In the genomic region with DNA sequence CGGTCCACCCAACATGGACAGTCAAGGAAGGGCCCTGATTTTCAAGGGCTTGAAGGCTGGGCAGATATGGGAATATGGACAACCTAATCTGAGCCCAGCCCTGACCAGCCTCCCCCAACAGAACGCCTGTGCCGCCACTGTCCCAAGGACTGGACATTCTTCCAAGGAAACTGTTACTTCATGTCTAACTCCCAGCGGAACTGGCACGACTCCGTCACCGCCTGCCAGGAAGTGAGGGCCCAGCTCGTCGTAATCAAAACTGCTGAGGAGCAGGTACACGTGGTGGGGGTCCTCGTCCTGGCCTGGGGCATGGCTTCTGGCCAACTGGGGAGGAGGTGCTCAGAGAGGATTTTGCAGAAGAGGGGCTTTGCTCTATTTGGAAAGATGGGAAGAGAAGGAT, we compare ENCODE assay signal across 32 cellular contexts. TPM values are rescaled to one million over a fixed set of nuclear protein-coding genes. Genes with fewer than 3 reads are reported as not detected.
DNase-seq lines count a peak whose midpoint lies in the region; ATAC-seq, FAIRE-seq and TF ChIP-seq lines count a peak whose summit lies in the region.
"Had no signal": no experiment of that assay in that cellular context is flagged by ENCODE, and none has a peak within 500 bp of the region (broad histone marks: within the 10 kb centered on the region; RNA-seq: fewer than 3 reads in every experiment).

No MANE protein-coding gene starts in this region.

- ATAC-seq in T-helper 17 cell: no peak
- no peak for ATAC-seq in HG02798 (IDR thresholded peaks at IDR 0.05; ENCODE audit: poor library complexity, unreplicated experiment)
- ATAC-seq: GM12878 had no signal

- no peak for TF ChIP-seq POLR2A in sigmoid colon (IDR thresholded peaks at IDR 0.05)

- no peak overlapping the region for H3K9ac ChIP-seq in kidney (ENCODE audit: low read length in 2 of 2)
- H3K9ac ChIP-seq: BLaER1 had no signal

- H3K36me3 ChIP-seq in kidney (ENCODE audit: control insufficient read depth in 1 of 2, insufficient read depth in 2 of 2, low read length in 2 of 2) (no peaks in the 10 kb centered on the region), sigmoid colon (no peaks in the 10 kb centered on the region)
- H3K36me3 ChIP-seq: BE2C, BLaER1 had no signal

- H3K9me3 Mint-ChIP-seq in progenitor cell of endocrine pancreas (ENCODE audit: low read depth) (no peaks in the 10 kb centered on the region), HFFc6 (peaks cover under 1% of the 10 kb centered on the region; the same call in 1 of the 2 replicates)
- H3K9me3 Mint-ChIP-seq: CD8-positive, alpha-beta memory T cell had no signal

- no peak for TF ChIP-seq EP300 in sigmoid colon (IDR thresholded peaks at IDR 0.05)

- H3K27ac Mint-ChIP-seq in T-helper 17 cell: peak overlapping the region; percentile 37
- no peak overlapping the region for H3K27ac Mint-ChIP-seq in progenitor cell of endocrine pancreas
- H3K27ac Mint-ChIP-seq in HFFc6: no peak overlapping the region
- H3K27ac Mint-ChIP-seq: CD14-positive monocyte; CD4-positive, alpha-beta memory T cell; CD4-positive, CD25-positive, alpha-beta regulatory T cell had no signal

- H3K4me3 Mint-ChIP-seq in T-helper 17 cell (no peak overlapping the region), progenitor cell of endocrine pancreas (ENCODE audit: low read depth) (no peak overlapping the region), HFFc6 (no peak overlapping the region)
- H3K4me3 Mint-ChIP-seq: CD14-positive monocyte; CD4-positive, alpha-beta memory T cell; CD4-positive, CD25-positive, alpha-beta regulatory T cell; CD8-positive, alpha-beta memory T cell had no signal

- peaks cover 5% of the 10 kb centered on the region for H3K4me1 Mint-ChIP-seq in T-helper 17 cell
- H3K4me1 Mint-ChIP-seq in progenitor cell of endocrine pancreas (ENCODE audit: low read depth): peaks cover 4% of the 10 kb centered on the region
- H3K4me1 Mint-ChIP-seq in HFFc6 (ENCODE audit: low read depth): no peaks in the 10 kb centered on the region

- peaks cover 25% of the 10 kb centered on the region for H3K27me3 Mint-ChIP-seq in T-helper 17 cell
- H3K27me3 Mint-ChIP-seq in progenitor cell of endocrine pancreas: peaks cover 40% of the 10 kb centered on the region
- peaks cover 20% of the 10 kb centered on the region for H3K27me3 Mint-ChIP-seq in HFFc6 (ENCODE audit: insufficient read depth)

- intact Hi-C loops in kidney (cut with DNase I) (no loop called here), sigmoid colon (cut with DNase I) (no loop called here)

- peaks cover 5% of the 10 kb centered on the region for H3K36me3 Mint-ChIP-seq in T-helper 17 cell (ENCODE audit: low read depth)
- no peaks in the 10 kb centered on the region for H3K36me3 Mint-ChIP-seq in progenitor cell of endocrine pancreas (ENCODE audit: insufficient read depth)
- no peaks in the 10 kb centered on the region for H3K36me3 Mint-ChIP-seq in HFFc6 (ENCODE audit: low read depth)
- H3K36me3 Mint-ChIP-seq: CD14-positive monocyte; CD4-positive, alpha-beta memory T cell; CD4-positive, CD25-positive, alpha-beta regulatory T cell had no signal

- H3K27ac ChIP-seq in kidney (ENCODE audit: low read depth in 2 of 2, low read length in 2 of 2) (no peak overlapping the region), sigmoid colon (no peak overlapping the region)
- H3K27ac ChIP-seq: BLaER1 had no signal

- FAIRE-seq in HTR-8/SVneo (lab: Jason Lieb, UNC) (peak; percentile 38), kidney (lab: Jason Lieb, UNC) (no peak)
- FAIRE-seq: A204.1, GM12878, GM12892, GM18507 had no signal

- WGBS in sigmoid colon, 2 donors: 72 to 76% methylated on average over 11 of the region's 11 CpGs

- H3K4me1 ChIP-seq in kidney (ENCODE audit: control insufficient read depth in 1 of 2, insufficient read depth in 1 of 2, low read depth in 1 of 2, low read length in 2 of 2) (no peaks in the 10 kb centered on the region), sigmoid colon (no peaks in the 10 kb centered on the region)
- H3K4me1 ChIP-seq: BE2C had no signal

- TF ChIP-seq CTCF in kidney (IDR thresholded peaks at IDR 0.05; ENCODE audit: borderline replicate concordance, extremely low read depth, insufficient read depth) (no peak), sigmoid colon (IDR thresholded peaks at IDR 0.05) (no peak), progenitor cell of endocrine pancreas (IDR thresholded peaks at IDR 0.05; ENCODE audit: unreplicated experiment) (no peak), HFFc6 (IDR thresholded peaks at IDR 0.05) (no peak)

- H3K9me3 ChIP-seq in T-helper 17 cell (ENCODE audit: control insufficient read depth, low read length, poor library complexity, severe bottlenecking) (no peaks in the 10 kb centered on the region), kidney (ENCODE audit: control insufficient read depth in 1 of 2, low read length in 2 of 2) (no peaks in the 10 kb centered on the region), sigmoid colon (no peaks in the 10 kb centered on the region)
- H3K9me3 ChIP-seq: BE2C had no signal

- H3K27me3 ChIP-seq in sigmoid colon: peaks cover 0 to 20% (median 0%) of the 10 kb centered on the region in 3 donors
- H3K27me3 ChIP-seq: BLaER1 had no signal

- DNase-seq in HTR-8/SVneo (ENCODE audit: insufficient read length, low spot score) (no peak), T-helper 17 cell (no peak), kidney (peak; percentile 60), sigmoid colon (peak; percentile 50), progenitor cell of endocrine pancreas (ENCODE audit: low spot score, unreplicated experiment) (no peak), SHP77 (lab: John Stamatoyannopoulos, UW) (no peak), HFFc6 (no peak)
- DNase-seq: 8988T; ACHN; BE2C; CD4-positive, alpha-beta memory T cell; CD4-positive, CD25-positive, alpha-beta regulatory T cell; CD8-positive, alpha-beta memory T cell; COR-L47; DMS 273 treated with DMSO at 0.1 percent for 48 hours; DMS153; DMS53; DMS79; DND-41; EL; GDM1 had no signal

- no peak overlapping the region for H3K4me3 ChIP-seq in kidney (ENCODE audit: low read length in 2 of 2)
- H3K4me3 ChIP-seq in sigmoid colon: no peak overlapping the region
- H3K4me3 ChIP-seq: BLaER1, GM12878 had no signal

RNA-seq across cellular contexts. Expression of gene CLEC4M, which starts 3.5 kb away (rescaled TPM):
- under 1 TPM in 1 of 2 donors, not detected in 1; 0.17 TPM for total RNA-seq in T-helper 17 cell
- 0.54 TPM for total RNA-seq in kidney
- not detected for polyA plus RNA-seq in kidney (ENCODE audit: insufficient read depth, low read depth, low replicate concordance)
- 1 to 10 TPM in 1 of 4 donors, not detected in 3; 1.4 TPM for total RNA-seq in sigmoid colon
- under 1 TPM in 2 of 3 donors, not detected in 1; under 0.01 to 0.82 TPM for polyA plus RNA-seq in sigmoid colon
- total RNA-seq in progenitor cell of endocrine pancreas: 0.36 and 0.42 TPM in 2 replicates
- not detected for total RNA-seq in HFFc6 (2021; fragmentation: NEBNext Ultra II Directional; extraction: Animal tissue kit (Norgen Biotek cat#: 25700))
- total RNA-seq: A673; CD4-positive, alpha-beta memory T cell; CD4-positive, CD25-positive, alpha-beta regulatory T cell; CD8-positive, alpha-beta memory T cell; Daoy; G401 had no signal
- polyA plus RNA-seq: AG04450; CD14-positive monocyte; CD4-positive, alpha-beta memory T cell; CD8-positive, alpha-beta memory T cell had no signal

RNA-seq across cellular contexts. Expression of gene CD209, which starts 19.2 kb away (rescaled TPM):
- total RNA-seq in T-helper 17 cell (not detected), kidney (11.7 TPM), sigmoid colon (1 to 10 TPM; 1.4 to 6.4 (median 5.6) TPM), progenitor cell of endocrine pancreas (not detected in 2 replicates)
- polyA plus RNA-seq in kidney (ENCODE audit: insufficient read depth, low read depth, low replicate concordance) (1.2 TPM), sigmoid colon (10 to 100 TPM in 1 of 3 donors, 1 to 10 TPM in 2; 2.9 to 12.3 (median 3.6) TPM)
- total RNA-seq in HFFc6 (2021; fragmentation: NEBNext Ultra II Directional; extraction: Animal tissue kit (Norgen Biotek cat#: 25700)): not detected
- total RNA-seq: A673; CD4-positive, CD25-positive, alpha-beta regulatory T cell; Daoy; G401 had no signal
- polyA plus RNA-seq: AG04450; CD4-positive, alpha-beta memory T cell; CD4-positive, CD25-positive, alpha-beta regulatory T cell; CD8-positive, alpha-beta memory T cell had no signal

RNA-seq across cellular contexts. Expression of gene CLEC4G, which starts 34.6 kb away (rescaled TPM):
- total RNA-seq in T-helper 17 cell (not detected), kidney (0.72 TPM), sigmoid colon (1 to 10 TPM; 1.4 to 3.6 (median 3.1) TPM), progenitor cell of endocrine pancreas (not detected in 2 replicates)
- polyA plus RNA-seq in kidney (ENCODE audit: insufficient read depth, low read depth, low replicate concordance) (1.1 TPM), sigmoid colon (under 1 TPM in 2 of 3 donors, not detected in 1; 0.45 to 0.46 TPM)
- not detected for total RNA-seq in HFFc6 (2021; fragmentation: NEBNext Ultra II Directional; extraction: Animal tissue kit (Norgen Biotek cat#: 25700))
- total RNA-seq: A673; CD4-positive, alpha-beta memory T cell; CD4-positive, CD25-positive, alpha-beta regulatory T cell; CD8-positive, alpha-beta memory T cell; Daoy; G401; GM12878 had no signal
- polyA plus RNA-seq: AG04450; CD4-positive, alpha-beta memory T cell; CD4-positive, CD25-positive, alpha-beta regulatory T cell; CD8-positive, alpha-beta memory T cell had no signal

Comparison
In these comparisons a context has a peak if more than half of its experiments do, and no peak if none do; other contexts are left out.
1. DNase-seq: peak in kidney (single experiment) and sigmoid colon (single experiment); none in HTR-8/SVneo (single experiment), T-helper 17 cell (0 of 3), progenitor cell of endocrine pancreas (single experiment), SHP77 (0 of 2) and HFFc6 (single experiment).